ENCODE assay signal across 9 cellular contexts in genomic region chr7:26156454-26157365, GRCh38. TPM values are rescaled to one million over a fixed set of nuclear protein-coding genes. Genes with fewer than 3 reads are reported as not detected.
DNase-seq lines count a peak whose midpoint lies in the region; ATAC-seq, FAIRE-seq and TF ChIP-seq lines count a peak whose summit lies in the region.
"Had no signal": no experiment of that assay in that cellular context is flagged by ENCODE, and none has a peak within 500 bp of the region (broad histone marks: within the 10 kb centered on the region; RNA-seq: fewer than 3 reads in every experiment).

No MANE protein-coding gene starts in this region.

- H3K4me3 ChIP-seq in CD8-positive, alpha-beta memory T cell (ENCODE audit: low read length): peak overlapping the region; percentile 54
- H3K4me3 ChIP-seq in HAP-1 (no peak overlapping the region), GM12878 (peak overlapping the region; percentile 55)
- peak overlapping the region; percentile 6 for H3K4me3 ChIP-seq in naive thymus-derived CD4-positive, alpha-beta T cell (ENCODE audit: low read length)

- no peak for TF ChIP-seq RAD21 in GM12878 (IDR thresholded peaks at IDR 0.05; ENCODE audit: insufficient read depth, low read depth, low read length)

- SMC1A ChIA-PET in GM12878 (lab: Charles Lee; ENCODE audit: uncharacterized antibody, unreplicated experiment): interaction anchor here (0.6 to 9.3 kb wide), 20 partner anchors 8 to 511 kb away, joined by 3 to 198 read pairs (median 3); partner anchors contain the start of genes CBX3 and HNRNPA2B1

- POLR2A ChIA-PET in CD8-positive, alpha-beta memory T cell (lab: Charles Lee): interaction anchor here (0.5 to 3.7 kb wide), 4 partner anchors 37 to 67 kb away, joined by 3 to 12 read pairs (median 4); partner anchors contain the start of gene HNRNPA2B1
- POLR2A ChIA-PET in GM12878 (lab: Charles Lee): interaction anchor here (0.7 to 10.1 kb wide), 7 partner anchors 10 to 74 kb away, joined by 3 to 206 read pairs (median 4); partner anchors contain the start of genes CBX3 and HNRNPA2B1
- POLR2A ChIA-PET in naive thymus-derived CD4-positive, alpha-beta T cell (lab: Charles Lee): interaction anchor here (0.6 to 6.6 kb wide), 10 partner anchors 10 to 1584 kb away, joined by 3 to 61 read pairs (median 4); partner anchors contain the start of genes CBX3 and HNRNPA2B1

- peaks cover 53% of the 10 kb centered on the region for H3K4me1 ChIP-seq in CD8-positive, alpha-beta memory T cell (ENCODE audit: insufficient read depth, low read length)
- H3K4me1 ChIP-seq in HAP-1 (peaks cover 24% of the 10 kb centered on the region), GM12878 (ENCODE audit: control insufficient read depth, insufficient read depth, low read length) (peaks cover 43% of the 10 kb centered on the region)
- H3K4me1 ChIP-seq in naive thymus-derived CD4-positive, alpha-beta T cell (ENCODE audit: control insufficient read depth in 2 of 2, insufficient read depth in 2 of 2, low read length in 2 of 2): peaks cover 33 to 34% of the 10 kb centered on the region in 2 donors

- no TSS peak for BruUV-seq in GM12878 (replicated peaks; lab: Mats Ljungman, UMichigan)

- H3K27ac ChIP-seq in CD8-positive, alpha-beta memory T cell (ENCODE audit: low read depth, low read length): peak overlapping the region; percentile 59
- H3K27ac ChIP-seq in GM12878 (ENCODE audit: control insufficient read depth, insufficient read depth): peak overlapping the region; percentile 88
- H3K27ac ChIP-seq in naive thymus-derived CD4-positive, alpha-beta T cell (ENCODE audit: low read depth, low read length): peak overlapping the region; percentile 63
- H3K27ac ChIP-seq: HL-60 had no signal

- peak overlapping the region; percentile 70 for H3K9ac ChIP-seq in GM12878 (ENCODE audit: control insufficient read depth, insufficient read depth, low read length)

- H2AFZ ChIP-seq in GM12878 (ENCODE audit: control insufficient read depth, low read depth, low read length): peak overlapping the region; percentile 40; the same call in 1 of the 2 replicates

- no peaks in the 10 kb centered on the region for H3K27me3 ChIP-seq in CD8-positive, alpha-beta memory T cell (ENCODE audit: insufficient read depth, low read length, poor library complexity, severe bottlenecking)
- H3K27me3 ChIP-seq in HAP-1 (ENCODE audit: low read depth) (no peaks in the 10 kb centered on the region), GM12878 (replicated peaks in 1 of 2; ENCODE audit: control insufficient read depth in 2 of 2, insufficient read depth in 2 of 2, low read length in 1 of 2) (no peaks in the 10 kb centered on the region)
- no peaks in the 10 kb centered on the region for H3K27me3 ChIP-seq in naive thymus-derived CD4-positive, alpha-beta T cell (ENCODE audit: control insufficient read depth in 2 of 2, insufficient read depth in 2 of 2, low read length in 2 of 2)

- peak; percentile 66 for FAIRE-seq in GM12878 (lab: Jason Lieb, UNC)

- RAD21 ChIA-PET in GM12878 (lab: Charles Lee; ENCODE audit: unreplicated experiment): interaction anchor here (0.6 to 9.0 kb wide), 12 partner anchors 10 to 264 kb away, joined by 3 to 164 read pairs (median 4); partner anchors contain the start of genes CBX3, HNRNPA2B1 and SNX10

- no peaks in the 10 kb centered on the region for H3K9me3 ChIP-seq in CD8-positive, alpha-beta memory T cell (ENCODE audit: low read length)
- H3K9me3 ChIP-seq in HAP-1 (no peaks in the 10 kb centered on the region), GM12878 (replicated peaks; ENCODE audit: control insufficient read depth, insufficient read depth, low read length) (no peaks in the 10 kb centered on the region)
- H3K9me3 ChIP-seq in naive thymus-derived CD4-positive, alpha-beta T cell (ENCODE audit: control insufficient read depth in 2 of 3, low read length in 3 of 3): no peaks in the 10 kb centered on the region

- peaks cover 0 to 7% (median 2%) of the 10 kb centered on the region in 3 donors for H3K36me3 Mint-ChIP-seq in CD8-positive, alpha-beta memory T cell
- H3K36me3 Mint-ChIP-seq in naive thymus-derived CD4-positive, alpha-beta T cell: peaks cover 0 to 41% (median 0%) of the 10 kb centered on the region in 5 donors

- peak overlapping the region; percentile 98 for H3K4me2 ChIP-seq in GM12878 (ENCODE audit: control insufficient read depth, insufficient read depth)

- no peak for TF ChIP-seq POLR2A in GM12878 (IDR thresholded peaks at IDR 0.05; ENCODE audit: low read depth, low read length)

- TF ChIP-seq CTCF in GM12878 (IDR thresholded peaks at IDR 0.05 in 2 of 3, conservative IDR thresholded peaks at IDR 0.05 in 1 of 3; ENCODE audit: control insufficient read depth in 2 of 3, extremely low read depth in 1 of 3, insufficient read depth in 1 of 3, low read depth in 3 of 3, low read length in 3 of 3): no peak

- peak; percentile 80 to 81; a peak in 3 of 4 replicates for TF ChIP-seq EP300 in GM12878 (IDR thresholded peaks at IDR 0.05; ENCODE audit: borderline replicate concordance in 1 of 2, control insufficient read depth in 1 of 2, low read depth in 2 of 2, low read length in 2 of 2)

- intact Hi-C loops in GM12878 (cut with micrococcal nuclease; ENCODE audit: unreplicated experiment): loop anchor here (1.0 to 5.0 kb wide), 3 partner anchors 32 to 262 kb away; no protein-coding TSS in a partner anchor
- intact Hi-C loops in naive thymus-derived CD4-positive, alpha-beta T cell (cut with micrococcal nuclease): loop anchor here in 1 of 2 donors (1.0 to 10.0 kb wide), 5 partner anchors 18 to 708 kb away; partner anchors contain the start of genes CBX3 and SKAP2

- peak overlapping the region; percentile 78 to 96 (median 93) for H3K27ac Mint-ChIP-seq in CD8-positive, alpha-beta memory T cell
- H3K27ac Mint-ChIP-seq in naive thymus-derived CD4-positive, alpha-beta T cell: peak overlapping the region; percentile 60 to 97 (median 80)

- ATAC-seq in GM12878 (peak; percentile 55), HG03025 (IDR thresholded peaks at IDR 0.05; ENCODE audit: low FRiP score, unreplicated experiment) (no peak)
- peak; percentile 76 for ATAC-seq in naive thymus-derived CD4-positive, alpha-beta T cell

- 5% methylated on average over 20 of the region's 20 CpGs for WGBS in GM12878 (ENCODE audit: insufficient coverage, insufficient replicate concordance, low lambda C conversion rate, missing lambda C conversion rate)

- peak overlapping the region; percentile 68 to 99 (median 79) for H3K4me3 Mint-ChIP-seq in CD8-positive, alpha-beta memory T cell
- peak overlapping the region; percentile 37 to 100 (median 66) for H3K4me3 Mint-ChIP-seq in naive thymus-derived CD4-positive, alpha-beta T cell

- H3K4me1 Mint-ChIP-seq in CD8-positive, alpha-beta memory T cell: peaks cover 54 to 82% (median 74%) of the 10 kb centered on the region in 3 donors
- H3K4me1 Mint-ChIP-seq in naive thymus-derived CD4-positive, alpha-beta T cell: peaks cover 19 to 79% (median 68%) of the 10 kb centered on the region in 7 donors

- H3K27me3 Mint-ChIP-seq in CD8-positive, alpha-beta memory T cell: no peaks in the 10 kb centered on the region
- H3K27me3 Mint-ChIP-seq in naive thymus-derived CD4-positive, alpha-beta T cell: no peaks in the 10 kb centered on the region

- no peaks in the 10 kb centered on the region for H3K9me3 Mint-ChIP-seq in CD8-positive, alpha-beta memory T cell
- peaks cover 0 to 2% (median 0%) of the 10 kb centered on the region in 11 donors for H3K9me3 Mint-ChIP-seq in naive thymus-derived CD4-positive, alpha-beta T cell

- H4K20me1 ChIP-seq in GM12878 (ENCODE audit: control insufficient read depth, insufficient read depth): no peaks in the 10 kb centered on the region; the same call in 1 of the 2 replicates

- H3K79me2 ChIP-seq in GM12878 (ENCODE audit: control insufficient read depth, insufficient read depth, low read length): peaks cover 96% of the 10 kb centered on the region

- no peaks in the 10 kb centered on the region for H3K36me3 ChIP-seq in CD8-positive, alpha-beta memory T cell (ENCODE audit: insufficient read depth, low read length)
- H3K36me3 ChIP-seq in HAP-1 (replicated peaks) (no peaks in the 10 kb centered on the region), GM12878 (ENCODE audit: control insufficient read depth in 2 of 2, insufficient read depth in 2 of 2, low read length in 1 of 2) (no peaks in the 10 kb centered on the region; a peak in 1 of 4 replicates)
- no peaks in the 10 kb centered on the region for H3K36me3 ChIP-seq in naive thymus-derived CD4-positive, alpha-beta T cell (ENCODE audit: control insufficient read depth in 2 of 3, insufficient read depth in 3 of 3, low read length in 3 of 3)

- DNase-seq in CD8-positive, alpha-beta memory T cell: peak in 4 of 5 donors; percentile 52 to 66 (median 58)
- peak; percentile 39 to 52 for DNase-seq in HAP-1 (ENCODE audit: low spot score in 2 of 2)
- peak; percentile 93 for DNase-seq in SK-MEL-5 (ENCODE audit: low read depth, low spot score)
- DNase-seq in GM12878 (ENCODE audit: low read depth, low spot score): peak; percentile 84
- DNase-seq in naive thymus-derived CD4-positive, alpha-beta T cell: peak in 8 of 9 donors; percentile 23 to 80 (median 51)
- no peak for DNase-seq in cerebellar cortex (ENCODE audit: low spot score)
- no peak for DNase-seq in NCI-H524 (lab: John Stamatoyannopoulos, UW)

- CTCF ChIA-PET in CD8-positive, alpha-beta memory T cell (lab: Charles Lee): interaction anchor here (0.6 to 2.4 kb wide), 7 partner anchors 10 to 122 kb away, joined by 3 to 9 read pairs (median 5); no protein-coding TSS in a partner anchor
- CTCF ChIA-PET in GM12878 (lab: Yijun Ruan, JAX): interaction anchor here (0.6 to 5.6 kb wide), 17 partner anchors 10 to 1256 kb away, joined by 3 to 104 read pairs (median 4); partner anchors contain the start of genes HNRNPA2B1 and SNX10
- CTCF ChIA-PET in naive thymus-derived CD4-positive, alpha-beta T cell (lab: Charles Lee): interaction anchor here (1.0 kb wide), 2 partner anchors 11 to 66 kb away, joined by 3 to 5 read pairs; no protein-coding TSS in a partner anchor

- in situ Hi-C loops in HAP-1 (cut with MboI; ENCODE audit: low sequenced_read_pairs): no loop called here
- in situ Hi-C loops in SK-MEL-5 (cut with HindIII; ENCODE audit: low pct_unique_long_range_greater_than_20kb, low sequenced_read_pairs): no loop called here
- in situ Hi-C loops in GM12878 (cut with MboI): no loop called here

RNA-seq across cellular contexts. Expression of gene NFE2L3, which starts 4.7 kb away (rescaled TPM):
- 10 to 100 TPM; 43.5 to 47.4 TPM for total RNA-seq in CD8-positive, alpha-beta memory T cell
- polyA plus RNA-seq in CD8-positive, alpha-beta memory T cell: 6.5 TPM
- total RNA-seq in SK-MEL-5 (2014; rRNA removed; shearing (Covaris generic)): 8.2 and 9.3 TPM in 2 replicates
- polyA plus RNA-seq in SK-MEL-5 (2015; cell fraction: cytosol; rRNA removed): 7.3 and 10.6 TPM in 2 replicates
- polyA plus RNA-seq in SK-MEL-5 (2015; cell fraction: nucleus; rRNA removed): 2.0 and 3.8 TPM in 2 replicates
- 31.0 and 35.3 TPM in 2 replicates for total RNA-seq in GM12878 (2013; cell fraction: nucleolus; rRNA removed)
- total RNA-seq in GM12878 (2014; rRNA removed) (17.2 and 17.4 TPM in 2 replicates), GM12878 (2014; rRNA removed; fragmentation: Illumina TruSeq; extraction: Trizol) (21.0 and 21.2 TPM in 2 replicates), GM12878 (2021) (14.5 and 15.7 TPM in 2 replicates)
- 4.8 TPM for polyA plus RNA-seq in GM12878 (2011; ENCODE audit: low read depth)
- polyA plus RNA-seq in GM12878 (2011; rRNA removed) (34.9 and 45.3 TPM in 2 replicates), GM12878 (2014; fragmentation: Illumina TruSeq; extraction: Trizol) (21.6 and 24.9 TPM in 2 replicates), GM12878 (2014; fragmentation: Nextera tagmentation; extraction: Ambion mirVana) (1 to 10 TPM; 4.9 to 8.9 TPM), GM12878 (2014; rRNA removed) (10.2 and 11.5 TPM in 2 replicates), GM12878 (2016; fragmentation: Nextera tagmentation; extraction: Ambion mirVana) (1 to 10 TPM; 4.4 to 6.8 TPM)
- 11.7 and 17.7 TPM in 2 replicates for polyA plus RNA-seq in GM12878 (2011; cell fraction: cytosol; rRNA removed)
- polyA plus RNA-seq in GM12878 (2011; cell fraction: nucleus; rRNA removed): 14.0 and 14.4 TPM in 2 replicates
- 6.8 and 11.8 TPM in 2 replicates for polyA plus RNA-seq in GM12878 (2012)
- polyA minus RNA-seq in GM12878 (2011; rRNA and poly(A)+ RNA removed): 20.6 and 35.0 TPM in 2 replicates
- 11.5 and 11.9 TPM in 2 replicates for polyA minus RNA-seq in GM12878 (2011; cell fraction: cytosol; rRNA and poly(A)+ RNA removed)
- polyA minus RNA-seq in GM12878 (2011; cell fraction: nucleus; rRNA and poly(A)+ RNA removed): 11.0 and 12.6 TPM in 2 replicates
- total RNA-seq in naive thymus-derived CD4-positive, alpha-beta T cell: 10 to 100 TPM in 1 of 5 experiments, 1 to 10 TPM in 4; 1.1 to 49.5 (median 4.5) TPM
- 1 to 10 TPM; 2.6 to 4.8 TPM for polyA plus RNA-seq in naive thymus-derived CD4-positive, alpha-beta T cell

RNA-seq across cellular contexts. Expression of gene HNRNPA2B1, which starts 43.8 kb away (rescaled TPM):
- 100 to 1,000 TPM; 950 to 966 TPM for total RNA-seq in CD8-positive, alpha-beta memory T cell
- 742 TPM for polyA plus RNA-seq in CD8-positive, alpha-beta memory T cell
- total RNA-seq in SK-MEL-5 (2014; rRNA removed; shearing (Covaris generic)): 201 and 235 TPM in 2 replicates
- 870 and 929 TPM in 2 replicates for polyA plus RNA-seq in SK-MEL-5 (2015; cell fraction: cytosol; rRNA removed)
- polyA plus RNA-seq in SK-MEL-5 (2015; cell fraction: nucleus; rRNA removed): 1,335 and 1,362 TPM in 2 replicates
- total RNA-seq in GM12878 (2013; cell fraction: nucleolus; rRNA removed): 404 and 419 TPM in 2 replicates
- total RNA-seq in GM12878 (2014; rRNA removed) (295 and 319 TPM in 2 replicates), GM12878 (2014; rRNA removed; fragmentation: Illumina TruSeq; extraction: Trizol) (603 and 632 TPM in 2 replicates), GM12878 (2021) (699 and 740 TPM in 2 replicates)
- polyA plus RNA-seq in GM12878 (2011; ENCODE audit: low read depth): 532 TPM
- polyA plus RNA-seq in GM12878 (2011; rRNA removed) (721 and 1,149 TPM in 2 replicates), GM12878 (2014; fragmentation: Illumina TruSeq; extraction: Trizol) (1,357 and 1,719 TPM in 2 replicates), GM12878 (2014; fragmentation: Nextera tagmentation; extraction: Ambion mirVana) (1,000 to 10,000 TPM in 1 of 2 experiments, 100 to 1,000 TPM in 1; 726 to 1,124 TPM), GM12878 (2014; rRNA removed) (1,063 and 1,240 TPM in 2 replicates), GM12878 (2016; fragmentation: Nextera tagmentation; extraction: Ambion mirVana) (1,000 to 10,000 TPM; 1,359 to 1,396 TPM)
- 265 and 307 TPM in 2 replicates for polyA plus RNA-seq in GM12878 (2011; cell fraction: cytosol; rRNA removed)
- polyA plus RNA-seq in GM12878 (2011; cell fraction: nucleus; rRNA removed): 577 and 864 TPM in 2 replicates
- 686 TPM in 2 replicates for polyA plus RNA-seq in GM12878 (2012)
- 198 and 212 TPM in 2 replicates for polyA minus RNA-seq in GM12878 (2011; rRNA and poly(A)+ RNA removed)
- polyA minus RNA-seq in GM12878 (2011; cell fraction: cytosol; rRNA and poly(A)+ RNA removed): 167 and 191 TPM in 2 replicates
- polyA minus RNA-seq in GM12878 (2011; cell fraction: nucleus; rRNA and poly(A)+ RNA removed): 133 and 235 TPM in 2 replicates
- total RNA-seq in naive thymus-derived CD4-positive, alpha-beta T cell: 100 to 1,000 TPM; 394 to 702 (median 437) TPM
- polyA plus RNA-seq in naive thymus-derived CD4-positive, alpha-beta T cell: 100 to 1,000 TPM; 612 to 833 TPM

RNA-seq across cellular contexts. Expression of gene CBX3, which starts 44.8 kb away (rescaled TPM):
- total RNA-seq in CD8-positive, alpha-beta memory T cell: 100 to 1,000 TPM; 293 to 296 TPM
- 107 TPM for polyA plus RNA-seq in CD8-positive, alpha-beta memory T cell
- total RNA-seq in SK-MEL-5 (2014; rRNA removed; shearing (Covaris generic)): 484 and 490 TPM in 2 replicates
- polyA plus RNA-seq in SK-MEL-5 (2015; cell fraction: cytosol; rRNA removed): 329 and 389 TPM in 2 replicates
- 1,341 and 1,703 TPM in 2 replicates for polyA plus RNA-seq in SK-MEL-5 (2015; cell fraction: nucleus; rRNA removed)
- 188 TPM in 2 replicates for total RNA-seq in GM12878 (2013; cell fraction: nucleolus; rRNA removed)
- total RNA-seq in GM12878 (2014; rRNA removed) (153 and 181 TPM in 2 replicates), GM12878 (2014; rRNA removed; fragmentation: Illumina TruSeq; extraction: Trizol) (303 and 305 TPM in 2 replicates), GM12878 (2021) (194 and 201 TPM in 2 replicates)
- polyA plus RNA-seq in GM12878 (2011; ENCODE audit: low read depth): 71.4 TPM
- polyA plus RNA-seq in GM12878 (2011; rRNA removed) (238 and 407 TPM in 2 replicates), GM12878 (2014; fragmentation: Illumina TruSeq; extraction: Trizol) (307 and 369 TPM in 2 replicates), GM12878 (2014; fragmentation: Nextera tagmentation; extraction: Ambion mirVana) (100 to 1,000 TPM; 205 to 247 TPM), GM12878 (2014; rRNA removed) (191 and 239 TPM in 2 replicates), GM12878 (2016; fragmentation: Nextera tagmentation; extraction: Ambion mirVana) (100 to 1,000 TPM; 205 to 212 TPM)
- polyA plus RNA-seq in GM12878 (2011; cell fraction: cytosol; rRNA removed): 70.7 and 72.5 TPM in 2 replicates
- polyA plus RNA-seq in GM12878 (2011; cell fraction: nucleus; rRNA removed): 112 and 122 TPM in 2 replicates
- polyA plus RNA-seq in GM12878 (2012): 150 and 167 TPM in 2 replicates
- polyA minus RNA-seq in GM12878 (2011; rRNA and poly(A)+ RNA removed): 44.8 and 66.0 TPM in 2 replicates
- polyA minus RNA-seq in GM12878 (2011; cell fraction: cytosol; rRNA and poly(A)+ RNA removed): 27.1 and 39.7 TPM in 2 replicates
- polyA minus RNA-seq in GM12878 (2011; cell fraction: nucleus; rRNA and poly(A)+ RNA removed): 83.8 and 123 TPM in 2 replicates
- 100 to 1,000 TPM; 103 to 214 (median 155) TPM for total RNA-seq in naive thymus-derived CD4-positive, alpha-beta T cell
- 100 to 1,000 TPM in 1 of 2 donors, 10 to 100 TPM in 1; 86.9 to 111 TPM for polyA plus RNA-seq in naive thymus-derived CD4-positive, alpha-beta T cell

Comparison
In these comparisons a context has a peak if more than half of its experiments do, and no peak if none do; other contexts are left out.
1. DNase-seq: peak in CD8-positive, alpha-beta memory T cell (4 of 5), HAP-1 (2 of 2), SK-MEL-5 (single experiment), GM12878 (single experiment) and naive thymus-derived CD4-positive, alpha-beta T cell (8 of 9); none in cerebellar cortex (single experiment) and NCI-H524 (0 of 2).
2. Peak in every context shown above with its lines, with median percentiles within 50 percentile points of each other: H3K27ac ChIP-seq.